ENCODE assay signal across 28 cellular contexts in the genomic region with DNA sequence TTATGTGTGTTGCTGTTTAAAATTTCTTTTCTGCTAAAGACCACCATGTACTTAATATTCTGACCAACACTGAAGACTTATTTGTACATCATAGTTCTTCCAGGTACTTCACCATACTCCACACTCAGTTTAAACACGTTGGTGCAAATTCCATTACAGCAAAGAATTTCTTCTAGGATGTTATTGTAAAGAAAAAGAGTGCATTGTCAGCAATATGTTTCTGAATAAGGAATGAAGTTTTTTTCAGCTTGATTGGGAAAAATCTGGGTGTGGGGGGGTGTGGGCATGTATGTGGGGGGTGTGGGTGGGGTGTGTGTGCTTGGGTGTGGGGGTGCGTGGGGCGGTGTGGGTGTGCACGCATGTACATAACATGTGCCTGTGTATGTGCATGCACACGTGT.
"Had no signal": no experiment of that assay in that cellular context is flagged by ENCODE, and none has a peak within 500 bp of the region (broad histone marks: within the 10 kb centered on the region; RNA-seq: fewer than 3 reads in every experiment).

No MANE protein-coding gene starts in this region.

- H3K9me3 ChIP-seq: ascending aorta, breast epithelium had no signal

- FAIRE-seq: frontal cortex had no signal

- H3K27ac ChIP-seq: ascending aorta, breast epithelium, cardiac muscle cell, coronary artery had no signal

- H3K36me3 ChIP-seq: ascending aorta, breast epithelium, cardiac muscle cell had no signal

- H3K4me3 ChIP-seq: ascending aorta, breast epithelium, cardiac muscle cell, coronary artery had no signal

- ATAC-seq: activated naive CD4-positive, alpha-beta T cell treated with anti-CD3 and anti-CD28 coated beads, Interleukin-2, amount 50 U/mL, for 72 hours; activated T-cell treated with anti-CD3 and anti-CD28 coated beads, Interleukin-2, amount 50 U/mL, for 72 hours; esophagus mucosa; T-helper 17 cell; WTC11 had no signal

- H3K27me3 ChIP-seq: ascending aorta, breast epithelium, cardiac muscle cell, dorsolateral prefrontal cortex had no signal

- H3K4me1 ChIP-seq: ascending aorta, breast epithelium had no signal

- DNase-seq: activated CD4-positive, alpha-beta memory T cell treated with anti-CD3 and anti-CD28 coated beads, Interleukin-2, amount 10 ng/mL, durations not matched to agents 7 days and 5 days; activated CD4-positive, alpha-beta T cell treated with anti-CD3 and anti-CD28 coated beads for 1 hour; activated CD4-positive, alpha-beta T cell treated with anti-CD3 and anti-CD28 coated beads for 4 hours; activated CD4-positive, alpha-beta T cell treated with anti-CD3 and anti-CD28 coated beads, Interleukin-2, amount 10 ng/mL, durations not matched to agents 7 days and 5 days; activated CD4-positive, alpha-beta T cell treated with anti-CD3 and anti-CD28 coated beads, Interleukin-2, amount 50 U/mL, for 4 hours; activated CD8-positive, alpha-beta memory T cell treated with anti-CD3 and anti-CD28 coated beads, Interleukin-2, amount 50 U/mL, for 48 hours; activated gamma-delta T cell; activated naive CD4-positive, alpha-beta T cell; activated naive CD4-positive, alpha-beta T cell treated with anti-CD3 and anti-CD28 coated beads, Interleukin-2, amount 10 ng/mL, durations not matched to agents 7 days and 5 days; activated naive CD8-positive, alpha-beta T cell treated with anti-CD3 and anti-CD28 coated beads, Interleukin-2, amount 10 ng/mL, durations not matched to agents 7 days and 5 days; activated T-cell treated with anti-CD3 and anti-CD28 coated beads for 4 hours; activated T-cell treated with anti-CD3 and anti-CD28 coated beads, Interleukin-2, amount 50 U/mL, for 24 hours; activated T-cell treated with anti-CD3 and anti-CD28 coated beads, Interleukin-2, amount 50 U/mL, for 72 hours; dorsolateral prefrontal cortex; effector memory CD4-positive, alpha-beta T cell; endodermal cell; foreskin fibroblast; glutamatergic neuron; T-helper 1 cell; T-helper 17 cell had no signal
